ENCODE assay signal across 15 cellular contexts in the genomic region with DNA sequence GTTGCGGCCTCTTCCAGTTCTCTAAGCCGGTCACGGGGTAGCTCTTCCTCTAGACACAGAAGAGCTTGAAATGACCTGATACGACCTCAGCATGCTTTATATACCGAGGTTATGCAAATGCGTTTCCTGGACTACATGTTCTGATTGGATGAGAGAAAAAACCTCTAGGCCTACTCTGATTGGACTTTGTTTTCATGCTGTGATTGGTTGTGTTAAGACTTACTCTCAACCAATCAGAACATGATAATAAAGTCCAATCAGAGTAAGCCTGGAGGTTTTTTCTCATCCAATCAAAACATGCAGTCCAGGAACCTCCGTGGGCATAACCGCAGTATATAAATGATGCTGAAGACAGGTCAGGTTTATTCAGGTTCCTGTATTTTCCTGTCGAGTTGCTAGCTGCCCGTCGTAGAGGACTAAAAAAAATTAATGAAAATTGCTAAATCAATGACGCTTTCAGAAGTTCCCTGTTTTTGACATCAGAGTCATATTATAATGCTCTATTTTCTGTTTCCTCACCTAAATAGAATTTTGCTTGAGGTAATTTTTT.
DNase-seq lines count a peak whose midpoint lies in the region; ATAC-seq and TF ChIP-seq lines count a peak whose summit lies in the region.
"Had no signal": no experiment of that assay in that cellular context is flagged by ENCODE, and none has a peak within 500 bp of the region (broad histone marks: within the 10 kb centered on the region; RNA-seq: fewer than 3 reads in every experiment).

No MANE protein-coding gene starts in this region.

- no peak for TF ChIP-seq CTCF in endothelial cell (IDR thresholded peaks at IDR 0.05; ENCODE audit: unreplicated experiment)
- TF ChIP-seq CTCF in omental fat pad (IDR thresholded peaks at IDR 0.05), result no peak
- TF ChIP-seq CTCF in GM13976 (IDR thresholded peaks at IDR 0.05; ENCODE audit: borderline replicate concordance, control extremely low read depth, extremely low read depth, insufficient read depth, missing control alignments), result no peak
- TF ChIP-seq CTCF in activated CD8-positive, alpha-beta T cell treated with anti-CD3 and anti-CD28 coated beads for 36 hours (IDR thresholded peaks at IDR 0.05), result no peak

- H3K27me3 Mint-ChIP-seq in endothelial cell (ENCODE audit: unreplicated experiment), result peaks cover 20% of the 10 kb centered on the region
- H3K27me3 Mint-ChIP-seq in activated CD8-positive, alpha-beta T cell treated with anti-CD3 and anti-CD28 coated beads for 36 hours, result no peaks in the 10 kb centered on the region

- ATAC-seq in omental fat pad (ENCODE audit: low FRiP score), result no peak
- no peak for ATAC-seq in activated CD8-positive, alpha-beta T cell treated with anti-CD3 and anti-CD28 coated beads for 36 hours
- ATAC-seq: HepG2 had no signal

- peak overlapping the region; percentile 14 for H3K27ac Mint-ChIP-seq in endothelial cell (ENCODE audit: unreplicated experiment)
- H3K27ac Mint-ChIP-seq in activated CD8-positive, alpha-beta T cell treated with anti-CD3 and anti-CD28 coated beads for 36 hours, result no peak overlapping the region
- H3K27ac Mint-ChIP-seq: CD4-positive, alpha-beta T cell had no signal

- in situ Hi-C loops in GM13976 (cut with MboI; ENCODE audit: low sequenced_read_pairs, unreplicated experiment), result no loop called here

- intact Hi-C loops in activated CD8-positive, alpha-beta T cell treated with anti-CD3 and anti-CD28 coated beads for 36 hours (cut with micrococcal nuclease), result no loop called here
- intact Hi-C loops in cardiac septum (cut with DNase I), result no loop called here

- peak; percentile 0 for DNase-seq in HCEC 1CT
- DNase-seq in RPMI7951 (ENCODE audit: low read depth), result peak; percentile 84
- no peak for DNase-seq in endothelial cell (ENCODE audit: low spot score)
- DNase-seq in omental fat pad (ENCODE audit: low spot score), result peak; percentile 16
- no peak for DNase-seq in GM13976 (ENCODE audit: low spot score)
- DNase-seq in activated CD8-positive, alpha-beta T cell treated with anti-CD3 and anti-CD28 coated beads for 36 hours, result no peak
- no peak for DNase-seq in cardiac septum (ENCODE audit: low spot score)
- DNase-seq in SIG-M5 (lab: John Stamatoyannopoulos, UW), result no peak
- DNase-seq: AML-193, DMS79 treated with DMSO at 0.1 percent for 48 hours, NCI-H1417, NCI-H2029, NCI-H510A treated with DMSO at 0.1 percent for 48 hours had no signal

- H3K4me1 Mint-ChIP-seq in endothelial cell (ENCODE audit: unreplicated experiment), result no peaks in the 10 kb centered on the region
- no peaks in the 10 kb centered on the region for H3K4me1 Mint-ChIP-seq in activated CD8-positive, alpha-beta T cell treated with anti-CD3 and anti-CD28 coated beads for 36 hours (ENCODE audit: low read depth)

- CTCF ChIA-PET in activated CD8-positive, alpha-beta T cell treated with anti-CD3 and anti-CD28 coated beads for 36 hours (lab: Charles Lee), result interaction anchor here (0.6 kb wide), 1 partner anchor 989 kb away, joined by 3 read pairs; no protein-coding TSS in a partner anchor

- POLR2A ChIA-PET in activated CD8-positive, alpha-beta T cell treated with anti-CD3 and anti-CD28 coated beads for 36 hours (lab: Charles Lee), result no interaction called here

- peaks cover 28% of the 10 kb centered on the region for H3K36me3 Mint-ChIP-seq in endothelial cell (ENCODE audit: low read depth, unreplicated experiment)
- H3K36me3 Mint-ChIP-seq in activated CD8-positive, alpha-beta T cell treated with anti-CD3 and anti-CD28 coated beads for 36 hours (ENCODE audit: low read depth), result no peaks in the 10 kb centered on the region

- H3K9me3 Mint-ChIP-seq in endothelial cell (ENCODE audit: unreplicated experiment), result peaks cover 67% of the 10 kb centered on the region
- no peaks in the 10 kb centered on the region for H3K9me3 Mint-ChIP-seq in activated CD8-positive, alpha-beta T cell treated with anti-CD3 and anti-CD28 coated beads for 36 hours
- H3K9me3 Mint-ChIP-seq: CD4-positive, alpha-beta T cell had no signal

- peak overlapping the region; percentile 54 for H3K4me3 Mint-ChIP-seq in endothelial cell (ENCODE audit: unreplicated experiment)
- no peak overlapping the region for H3K4me3 Mint-ChIP-seq in activated CD8-positive, alpha-beta T cell treated with anti-CD3 and anti-CD28 coated beads for 36 hours
- H3K4me3 Mint-ChIP-seq: CD4-positive, alpha-beta T cell had no signal

Comparison
In these comparisons a context has a peak if more than half of its experiments do, and no peak if none do; other contexts are left out.
1. DNase-seq: peak in HCEC 1CT (single experiment), RPMI7951 (single experiment) and omental fat pad (single experiment); none in endothelial cell (single experiment), GM13976 (single experiment), activated CD8-positive, alpha-beta T cell treated with anti-CD3 and anti-CD28 coated beads for 36 hours (single experiment), cardiac septum (single experiment) and SIG-M5 (single experiment).